ENCODE assay signal across 8 cellular contexts in the genomic region with DNA sequence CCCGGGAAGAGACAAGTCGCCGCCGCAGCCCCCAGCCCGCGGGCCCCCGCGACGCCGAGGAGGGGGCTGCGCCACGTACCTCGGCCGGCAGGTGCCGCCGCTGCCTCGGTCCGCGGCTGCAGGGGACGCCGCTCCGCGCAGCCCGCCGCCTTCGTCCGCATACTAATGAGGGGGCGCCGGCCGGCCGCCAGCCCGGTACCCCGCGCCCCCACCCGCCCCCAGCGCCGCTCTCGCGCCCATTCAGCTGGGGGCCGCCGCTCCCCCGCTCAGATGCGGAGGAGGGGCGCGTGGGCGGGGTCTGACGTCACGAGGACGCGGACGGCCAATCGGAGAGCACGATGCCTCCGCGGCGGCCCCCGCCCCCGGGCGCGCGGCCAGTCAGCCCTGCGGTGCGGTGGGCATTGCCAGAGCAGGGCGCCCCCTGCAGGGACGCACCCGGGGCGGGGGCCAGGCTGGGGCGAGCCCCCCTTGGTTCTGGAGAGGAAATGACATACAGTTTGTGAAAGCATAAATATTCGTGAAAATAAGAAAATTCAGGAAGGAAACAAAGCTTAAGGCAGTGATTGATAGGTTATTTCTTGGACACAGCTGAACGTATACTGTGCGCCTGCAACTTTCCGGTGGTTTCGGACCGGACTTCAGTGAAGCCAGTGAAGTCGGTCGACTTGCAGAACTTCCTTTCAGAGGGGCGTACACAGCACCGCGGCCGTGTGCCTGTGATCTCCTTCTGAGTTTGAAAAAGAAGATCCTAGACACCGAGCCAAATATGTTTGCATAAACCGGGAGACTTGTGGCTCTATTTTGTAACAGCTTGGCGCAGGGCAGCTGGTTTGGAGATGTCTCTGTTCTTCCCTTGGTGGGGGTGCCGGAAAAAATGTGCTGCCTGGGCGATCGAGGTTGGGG. TPM values are rescaled to one million over a fixed set of nuclear protein-coding genes. Genes with fewer than 3 reads are reported as not detected.
DNase-seq lines count a peak whose midpoint lies in the region; ATAC-seq and TF ChIP-seq lines count a peak whose summit lies in the region.

TSS of gene ST3GAL5 (minus strand) at position 246 of the 903 bp plus-strand sequence. CDS start at position 161, 85 bp downstream.

- ATAC-seq in GM18907 (IDR thresholded peaks at IDR 0.05; ENCODE audit: unreplicated experiment) (peak; percentile 84), HG03159 (IDR thresholded peaks at IDR 0.05; ENCODE audit: unreplicated experiment) (peak; percentile 77)

- peak within 1 kb of the TSS; percentile 70 for H3K4me3 ChIP-seq in AG09309 (ENCODE audit: control insufficient read depth, low read depth, low read length)

- peak within 1 kb of the TSS; percentile 80 for H3K4me3 Mint-ChIP-seq in chondrocyte (ENCODE audit: unreplicated experiment)

- H3K27ac Mint-ChIP-seq in chondrocyte (ENCODE audit: unreplicated experiment): peak within 1 kb of the TSS; percentile 92

- H3K36me3 Mint-ChIP-seq in chondrocyte (ENCODE audit: low read depth): no peaks in the 10 kb centered on the region

- peaks cover 71% of the 10 kb centered on the region for H3K4me1 Mint-ChIP-seq in chondrocyte (ENCODE audit: low read depth)

- no peaks in the 10 kb centered on the region for H3K9me3 Mint-ChIP-seq in chondrocyte (ENCODE audit: low read depth)

- peak; percentile 68 for TF ChIP-seq CTCF in AG09309 (IDR thresholded peaks at IDR 0.05; ENCODE audit: control insufficient read depth, insufficient read depth, low read depth, low read length, missing control alignments)
- peak; percentile 88 for TF ChIP-seq CTCF in chondrocyte (IDR thresholded peaks at IDR 0.05)

- no peak for DNase-seq in AG09309 (ENCODE audit: low read depth)
- peak; percentile 78 for DNase-seq in NCI-H460 (ENCODE audit: extremely low read depth, low read depth)
- peak; percentile 89 to 91 for DNase-seq in activated CD4-positive, alpha-beta T cell treated with anti-CD3 and anti-CD28 coated beads for 24 hours (ENCODE audit: low read depth in 2 of 2)
- no peak for DNase-seq in chondrocyte (ENCODE audit: low spot score)
- DNase-seq in kidney tubule cell (ENCODE audit: low spot score): peak; percentile 83
- peak; percentile 98 for DNase-seq in stimulated activated CD4-positive, alpha-beta T cell treated with anti-CD3 and anti-CD28 coated beads, Interleukin-1b, Interleukin-23, amount 100 ng/mL, for 4 hours (ENCODE audit: low read depth in 2 of 2)

- H3K27me3 Mint-ChIP-seq in chondrocyte (ENCODE audit: low read depth): no peaks in the 10 kb centered on the region

RNA-seq across cellular contexts. Expression of gene ST3GAL5, which starts in this region (rescaled TPM):
- total RNA-seq in NCI-H460 (2014; rRNA removed; shearing (Covaris generic)): 3.7 and 5.0 TPM in 2 replicates
- polyA plus RNA-seq in NCI-H460 (2014; cell fraction: nucleus; rRNA removed): 8.9 and 25.1 TPM in 2 replicates
- total RNA-seq in chondrocyte: 20.0 to 48.1 TPM (median 20.6 TPM) in 3 replicates

Comparison
In these comparisons a context has a peak if more than half of its experiments do, and no peak if none do; other contexts are left out.
1. DNase-seq: peak in NCI-H460 (single experiment), activated CD4-positive, alpha-beta T cell treated with anti-CD3 and anti-CD28 coated beads for 24 hours (2 of 2), kidney tubule cell (single experiment) and stimulated activated CD4-positive, alpha-beta T cell treated with anti-CD3 and anti-CD28 coated beads, Interleukin-1b, Interleukin-23, amount 100 ng/mL, for 4 hours (2 of 2); none in AG09309 (single experiment) and chondrocyte (single experiment).